In the genomic region with DNA sequence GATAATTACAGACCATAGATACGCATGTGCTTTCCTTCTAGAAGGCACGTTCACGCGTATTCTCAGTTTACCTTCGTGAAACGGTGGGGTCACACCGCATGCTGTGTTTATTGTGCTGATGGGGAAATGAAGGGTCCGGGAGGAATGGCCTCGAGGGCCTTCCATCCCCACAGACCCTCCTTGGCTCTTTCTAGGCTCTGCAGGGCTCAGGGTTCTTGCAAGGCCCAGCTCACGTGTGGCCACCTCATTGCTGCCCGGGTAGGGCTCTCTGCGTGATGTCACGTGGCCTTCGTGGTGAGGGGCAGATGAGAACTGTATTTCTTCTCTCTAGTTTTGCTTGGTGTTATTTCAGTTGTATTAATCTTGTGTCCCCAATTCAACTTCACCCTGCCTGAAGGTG, we compare ENCODE assay signal across 23 cellular contexts.
"Had no signal": no experiment of that assay in that cellular context is flagged by ENCODE, and none has a peak within 500 bp of the region (broad histone marks: within the 10 kb centered on the region; RNA-seq: fewer than 3 reads in every experiment).

No MANE protein-coding gene starts in this region.

- H3K4me3 ChIP-seq: K562, SJSA1 had no signal

- H3K9me3 Mint-ChIP-seq: IgD-negative memory B cell had no signal

- H3K4me2 ChIP-seq: KMS-11, SK-N-SH had no signal

- H3K9ac ChIP-seq: KMS-11, SK-N-SH had no signal

- H3K27me3 ChIP-seq: SJSA1 had no signal

- DNase-seq: Kasumi-1, MM.1S, NCI-H1092 treated with DMSO at 0.1 percent for 48 hours, NCI-H1436, NCI-H187, NCI-H2029, NCI-H2081 treated with DMSO at 0.1 percent for 48 hours, NCI-H2171, NCI-H226, NCI-H446, NCI-H510A, NCI-H524 treated with DMSO at 0.1 percent for 48 hours, NCI-H69, NCI-H774, Right ventricle myocardium superior, RPMI8226, SIG-M5, SK-N-SH had no signal

- H3K36me3 Mint-ChIP-seq: IgD-negative memory B cell had no signal

- H3K9me3 ChIP-seq: SK-N-SH had no signal

- H3K27ac ChIP-seq: HL-60, KMS-11, SJSA1 had no signal

- ATAC-seq: K562 had no signal

- H3K36me3 ChIP-seq: SJSA1 had no signal
